In genomic region chrX:3206314-3206713, GRCh38 we compare ENCODE assay signal across 8 cellular contexts.
"Had no signal": no experiment of that assay in that cellular context is flagged by ENCODE, and none has a peak within 500 bp of the region (broad histone marks: within the 10 kb centered on the region; RNA-seq: fewer than 3 reads in every experiment).

No MANE protein-coding gene starts in this region.

- H3K4me3 ChIP-seq: GM12878 had no signal

- DNase-seq: GDM1, GF-D8 had no signal

- FAIRE-seq: G401.6, GM12878, GM12891, GM12892, GM18507, GM19239 had no signal

- ATAC-seq: GM12878 had no signal
